In the genomic region with DNA sequence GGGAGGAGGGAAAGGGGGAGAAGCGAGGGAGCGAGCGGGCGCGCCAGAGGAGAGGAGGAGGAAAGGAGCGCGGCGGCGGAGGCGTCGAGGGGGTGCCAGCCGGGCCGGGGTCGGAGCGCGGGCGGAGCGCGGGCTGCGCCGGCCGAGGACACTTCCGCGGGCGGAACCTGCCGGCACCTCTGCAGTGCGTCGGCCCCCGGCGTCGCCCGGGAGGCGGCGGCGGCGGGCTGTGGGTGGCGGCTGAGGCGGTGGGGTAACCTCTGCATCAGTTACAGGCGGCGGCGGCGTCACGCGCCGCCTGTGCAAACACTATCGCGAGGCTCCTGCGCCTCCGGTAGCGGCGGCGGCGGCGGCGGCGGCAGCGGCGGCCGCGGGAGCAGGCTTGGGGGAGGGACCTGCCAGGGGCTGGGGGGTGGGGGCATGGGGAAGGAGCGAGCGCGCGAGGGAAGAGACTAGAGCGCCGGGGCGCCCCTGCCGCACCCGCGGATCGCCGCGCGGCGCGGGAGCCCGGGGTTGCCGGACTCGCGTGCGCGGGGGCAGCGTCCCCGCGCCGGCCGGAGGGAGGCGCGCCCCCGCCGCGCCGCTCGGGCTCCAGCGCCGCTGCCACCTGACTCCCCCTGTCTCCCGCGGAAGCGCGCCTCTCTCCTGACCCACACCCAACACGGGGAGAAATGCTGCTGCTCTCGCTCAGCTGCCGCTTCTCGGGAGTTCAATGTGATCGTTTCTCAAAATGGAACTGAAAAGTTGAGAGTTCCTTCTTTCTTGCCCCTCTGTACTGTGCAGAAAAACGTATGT, we compare ENCODE assay signal across 1 cellular context.
A peak's percentile ranks its signal among the peaks of the same experiment; 100 is the strongest.
TF ChIP-seq lines count a peak whose summit lies in the region.

Gene TLK1 (minus strand): TSS at position 264 of the 795 bp plus-strand sequence. CDS start 465 bp downstream, outside the sequence.

TF ChIP-seq in SK-N-SH, 30 proteins besides CTCF, POLR2A, EP300 and RAD21 (continued from another document):
- TF ChIP-seq, protein P1, sequence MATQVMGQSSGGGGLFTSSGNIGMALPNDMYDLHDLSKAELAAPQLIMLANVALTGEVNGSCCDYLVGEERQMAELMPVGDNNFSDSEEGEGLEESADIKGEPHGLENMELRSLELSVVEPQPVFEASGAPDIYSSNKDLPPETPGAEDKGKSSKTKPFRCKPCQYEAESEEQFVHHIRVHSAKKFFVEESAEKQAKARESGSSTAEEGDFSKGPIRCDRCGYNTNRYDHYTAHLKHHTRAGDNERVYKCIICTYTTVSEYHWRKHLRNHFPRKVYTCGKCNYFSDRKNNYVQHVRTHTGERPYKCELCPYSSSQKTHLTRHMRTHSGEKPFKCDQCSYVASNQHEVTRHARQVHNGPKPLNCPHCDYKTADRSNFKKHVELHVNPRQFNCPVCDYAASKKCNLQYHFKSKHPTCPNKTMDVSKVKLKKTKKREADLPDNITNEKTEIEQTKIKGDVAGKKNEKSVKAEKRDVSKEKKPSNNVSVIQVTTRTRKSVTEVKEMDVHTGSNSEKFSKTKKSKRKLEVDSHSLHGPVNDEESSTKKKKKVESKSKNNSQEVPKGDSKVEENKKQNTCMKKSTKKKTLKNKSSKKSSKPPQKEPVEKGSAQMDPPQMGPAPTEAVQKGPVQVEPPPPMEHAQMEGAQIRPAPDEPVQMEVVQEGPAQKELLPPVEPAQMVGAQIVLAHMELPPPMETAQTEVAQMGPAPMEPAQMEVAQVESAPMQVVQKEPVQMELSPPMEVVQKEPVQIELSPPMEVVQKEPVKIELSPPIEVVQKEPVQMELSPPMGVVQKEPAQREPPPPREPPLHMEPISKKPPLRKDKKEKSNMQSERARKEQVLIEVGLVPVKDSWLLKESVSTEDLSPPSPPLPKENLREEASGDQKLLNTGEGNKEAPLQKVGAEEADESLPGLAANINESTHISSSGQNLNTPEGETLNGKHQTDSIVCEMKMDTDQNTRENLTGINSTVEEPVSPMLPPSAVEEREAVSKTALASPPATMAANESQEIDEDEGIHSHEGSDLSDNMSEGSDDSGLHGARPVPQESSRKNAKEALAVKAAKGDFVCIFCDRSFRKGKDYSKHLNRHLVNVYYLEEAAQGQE (IDR thresholded peaks at IDR 0.05; ENCODE audit: low read depth, low read length), result no peak
- no peak for TF ChIP-seq FOSL2 (IDR thresholded peaks at IDR 0.05; ENCODE audit: borderline replicate concordance, low read depth)
- TF ChIP-seq, protein P2, sequence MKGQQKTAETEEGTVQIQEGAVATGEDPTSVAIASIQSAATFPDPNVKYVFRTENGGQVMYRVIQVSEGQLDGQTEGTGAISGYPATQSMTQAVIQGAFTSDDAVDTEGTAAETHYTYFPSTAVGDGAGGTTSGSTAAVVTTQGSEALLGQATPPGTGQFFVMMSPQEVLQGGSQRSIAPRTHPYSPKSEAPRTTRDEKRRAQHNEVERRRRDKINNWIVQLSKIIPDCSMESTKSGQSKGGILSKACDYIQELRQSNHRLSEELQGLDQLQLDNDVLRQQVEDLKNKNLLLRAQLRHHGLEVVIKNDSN (IDR thresholded peaks at IDR 0.05; ENCODE audit: borderline replicate concordance, low read depth), result no peak; the same call in 1 of the 2 replicates
- no peak for TF ChIP-seq ELF1 (IDR thresholded peaks at IDR 0.05)
- TF ChIP-seq YY1 (IDR thresholded peaks at IDR 0.05; ENCODE audit: low read depth), result no peak
- TF ChIP-seq SIN3A (IDR thresholded peaks at IDR 0.05; ENCODE audit: borderline replicate concordance, low read depth, low read length), result no peak
- peak; percentile 4; the same call in 1 of the 2 replicates for TF ChIP-seq SMC3 (IDR thresholded peaks at IDR 0.05; ENCODE audit: low read depth, low read length)
- TF ChIP-seq NRF1 (IDR thresholded peaks at IDR 0.05; ENCODE audit: low read depth, low read length), result peak; percentile 11; the same call in 1 of the 2 replicates
- no peak for TF ChIP-seq TEAD4 (IDR thresholded peaks at IDR 0.05; ENCODE audit: borderline replicate concordance, insufficient read depth)
- no peak for TF ChIP-seq TCF12 (IDR thresholded peaks at IDR 0.05)
- TF ChIP-seq RXRA (IDR thresholded peaks at IDR 0.05; ENCODE audit: borderline replicate concordance, low read depth), result no peak
- peak; percentile 27; the same call in 1 of the 2 replicates for TF ChIP-seq TAF1 (IDR thresholded peaks at IDR 0.05; ENCODE audit: borderline replicate concordance, low read depth, low read length)
- TF ChIP-seq, protein P3, sequence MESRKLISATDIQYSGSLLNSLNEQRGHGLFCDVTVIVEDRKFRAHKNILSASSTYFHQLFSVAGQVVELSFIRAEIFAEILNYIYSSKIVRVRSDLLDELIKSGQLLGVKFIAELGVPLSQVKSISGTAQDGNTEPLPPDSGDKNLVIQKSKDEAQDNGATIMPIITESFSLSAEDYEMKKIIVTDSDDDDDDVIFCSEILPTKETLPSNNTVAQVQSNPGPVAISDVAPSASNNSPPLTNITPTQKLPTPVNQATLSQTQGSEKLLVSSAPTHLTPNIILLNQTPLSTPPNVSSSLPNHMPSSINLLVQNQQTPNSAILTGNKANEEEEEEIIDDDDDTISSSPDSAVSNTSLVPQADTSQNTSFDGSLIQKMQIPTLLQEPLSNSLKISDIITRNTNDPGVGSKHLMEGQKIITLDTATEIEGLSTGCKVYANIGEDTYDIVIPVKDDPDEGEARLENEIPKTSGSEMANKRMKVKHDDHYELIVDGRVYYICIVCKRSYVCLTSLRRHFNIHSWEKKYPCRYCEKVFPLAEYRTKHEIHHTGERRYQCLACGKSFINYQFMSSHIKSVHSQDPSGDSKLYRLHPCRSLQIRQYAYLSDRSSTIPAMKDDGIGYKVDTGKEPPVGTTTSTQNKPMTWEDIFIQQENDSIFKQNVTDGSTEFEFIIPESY (IDR thresholded peaks at IDR 0.05; ENCODE audit: borderline replicate concordance, low read depth), result peak; percentile 86; the same call in 1 of the 2 replicates
- TF ChIP-seq, protein P4, sequence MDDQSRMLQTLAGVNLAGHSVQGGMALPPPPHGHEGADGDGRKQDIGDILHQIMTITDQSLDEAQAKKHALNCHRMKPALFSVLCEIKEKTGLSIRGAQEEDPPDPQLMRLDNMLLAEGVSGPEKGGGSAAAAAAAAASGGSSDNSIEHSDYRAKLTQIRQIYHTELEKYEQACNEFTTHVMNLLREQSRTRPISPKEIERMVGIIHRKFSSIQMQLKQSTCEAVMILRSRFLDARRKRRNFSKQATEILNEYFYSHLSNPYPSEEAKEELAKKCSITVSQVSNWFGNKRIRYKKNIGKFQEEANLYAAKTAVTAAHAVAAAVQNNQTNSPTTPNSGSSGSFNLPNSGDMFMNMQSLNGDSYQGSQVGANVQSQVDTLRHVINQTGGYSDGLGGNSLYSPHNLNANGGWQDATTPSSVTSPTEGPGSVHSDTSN (IDR thresholded peaks at IDR 0.05), result no peak
- no peak for TF ChIP-seq FOXM1 (IDR thresholded peaks at IDR 0.05; ENCODE audit: low read depth)
- TF ChIP-seq GABPA (IDR thresholded peaks at IDR 0.05; ENCODE audit: low read depth), result no peak
- no peak for TF ChIP-seq NFIC (IDR thresholded peaks at IDR 0.05; ENCODE audit: borderline replicate concordance)
- TF ChIP-seq MXI1 (IDR thresholded peaks at IDR 0.05; ENCODE audit: low read depth, low read length), result peak; percentile 60
- no peak for TF ChIP-seq RFX5 (IDR thresholded peaks at IDR 0.05; ENCODE audit: low read length)
- peak; percentile 95 for TF ChIP-seq CHD2 (IDR thresholded peaks at IDR 0.05; ENCODE audit: low read length, partially characterized antibody)
- no peak for TF ChIP-seq FOXJ3 (CRISPR knock-in tag; IDR thresholded peaks at IDR 0.05)
